In the genomic region with DNA sequence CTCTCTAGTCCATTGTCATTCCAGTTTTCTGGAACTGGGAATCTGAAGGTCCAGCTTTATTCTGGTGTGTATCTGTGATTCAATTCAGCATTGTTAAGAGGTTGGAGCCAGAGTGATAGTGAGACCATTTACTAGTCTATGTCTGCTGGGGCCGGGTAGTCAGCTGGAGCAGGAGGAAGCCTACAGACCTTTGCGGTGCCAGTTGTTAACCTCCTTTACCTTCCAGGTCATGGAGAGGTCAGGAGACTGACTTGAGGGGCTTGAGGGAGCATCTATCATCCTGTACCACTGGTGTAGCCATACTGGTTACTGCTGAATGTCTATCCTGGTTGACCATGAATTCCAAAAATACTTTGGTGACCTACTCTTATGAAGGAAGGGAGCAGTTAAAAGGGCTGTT, we compare ENCODE assay signal across 28 cellular contexts. TPM values are rescaled to one million over a fixed set of nuclear protein-coding genes. Genes with fewer than 3 reads are reported as not detected.
A peak's percentile ranks its signal among the peaks of the same experiment; 100 is the strongest.
DNase-seq lines count a peak whose midpoint lies in the region; ATAC-seq and TF ChIP-seq lines count a peak whose summit lies in the region.
"Had no signal": no experiment of that assay in that cellular context is flagged by ENCODE, and none has a peak within 500 bp of the region (broad histone marks: within the 10 kb centered on the region; RNA-seq: fewer than 3 reads in every experiment).

No MANE protein-coding gene starts in this region.

- peak overlapping the region; percentile 37 for H3K4me3 Mint-ChIP-seq in activated CD4-positive, alpha-beta T cell treated with anti-CD3 and anti-CD28 coated beads, Interleukin-2, amount 10 ng/mL, durations not matched to agents 24 days and 14 days
- peak overlapping the region in 1 of 3 donors; percentile 47 for H3K4me3 Mint-ChIP-seq in T-cell
- H3K4me3 Mint-ChIP-seq in effector memory CD8-positive, alpha-beta T cell: peak overlapping the region in 1 of 2 donors; percentile 28
- H3K4me3 Mint-ChIP-seq: HFFc6, type B pancreatic cell had no signal

- no peaks in the 10 kb centered on the region for H3K36me3 Mint-ChIP-seq in activated CD4-positive, alpha-beta T cell treated with anti-CD3 and anti-CD28 coated beads, Interleukin-2, amount 10 ng/mL, durations not matched to agents 24 days and 14 days (ENCODE audit: low read depth)
- H3K36me3 Mint-ChIP-seq in T-cell: no peaks in the 10 kb centered on the region
- no peaks in the 10 kb centered on the region for H3K36me3 Mint-ChIP-seq in effector memory CD8-positive, alpha-beta T cell (ENCODE audit: insufficient read depth)
- H3K36me3 Mint-ChIP-seq: type B pancreatic cell had no signal

- ATAC-seq in T-cell (replicated peaks in 1 of 4) (peak in 1 of 4 experiments; percentile 50), HG02610 (IDR thresholded peaks at IDR 0.05; ENCODE audit: unreplicated experiment) (no peak)
- ATAC-seq in effector memory CD8-positive, alpha-beta T cell (replicated peaks): peak; percentile 74
- ATAC-seq in stimulated activated naive CD8-positive, alpha-beta T cell treated with anti-CD3 and anti-CD28 coated beads, Interleukin-15, Interleukin-2, amounts not matched to agents 100 U/mL and 50 U/mL, for 24 hours: peak; percentile 23
- ATAC-seq: GM12878, K562, Panc1 had no signal

- H3K36me3 ChIP-seq in BE2C: no peaks in the 10 kb centered on the region
- H3K36me3 ChIP-seq: SJSA1 had no signal

- POLR2A ChIA-PET in T-cell (lab: Charles Lee): no interaction called here

- H3K4me1 ChIP-seq in BE2C: no peaks in the 10 kb centered on the region
- H3K4me1 ChIP-seq: SJSA1 had no signal

- peaks cover 47% of the 10 kb centered on the region for H3K4me1 Mint-ChIP-seq in activated CD4-positive, alpha-beta T cell treated with anti-CD3 and anti-CD28 coated beads, Interleukin-2, amount 10 ng/mL, durations not matched to agents 24 days and 14 days
- H3K4me1 Mint-ChIP-seq in T-cell: peaks cover 17 to 33% (median 33%) of the 10 kb centered on the region in 3 donors
- peaks cover 5 to 11% of the 10 kb centered on the region in 2 donors for H3K4me1 Mint-ChIP-seq in effector memory CD8-positive, alpha-beta T cell (ENCODE audit: low read depth in 2 of 2)

- TF ChIP-seq CTCF in BE2C (IDR thresholded peaks at IDR 0.05; ENCODE audit: low read depth, low read length): no peak

- H3K4me3 ChIP-seq in BE2C (ENCODE audit: low read depth, low read length): no peak overlapping the region
- H3K4me3 ChIP-seq: GM12878, K562, lung, SJSA1 had no signal

- peaks cover 11% of the 10 kb centered on the region for H3K9me3 Mint-ChIP-seq in activated CD4-positive, alpha-beta T cell treated with anti-CD3 and anti-CD28 coated beads, Interleukin-2, amount 10 ng/mL, durations not matched to agents 24 days and 14 days
- H3K9me3 Mint-ChIP-seq in T-cell: no peaks in the 10 kb centered on the region
- H3K9me3 Mint-ChIP-seq in effector memory CD8-positive, alpha-beta T cell: no peaks in the 10 kb centered on the region
- H3K9me3 Mint-ChIP-seq: HFFc6, type B pancreatic cell had no signal

- no peaks in the 10 kb centered on the region for H3K27me3 ChIP-seq in BE2C

- intact Hi-C loops in activated CD4-positive, alpha-beta T cell treated with anti-CD3 and anti-CD28 coated beads, Interleukin-2, amount 10 ng/mL, durations not matched to agents 24 days and 14 days (cut with micrococcal nuclease): no loop called here

- H3K27me3 Mint-ChIP-seq in activated CD4-positive, alpha-beta T cell treated with anti-CD3 and anti-CD28 coated beads, Interleukin-2, amount 10 ng/mL, durations not matched to agents 24 days and 14 days: no peaks in the 10 kb centered on the region
- H3K27me3 Mint-ChIP-seq in T-cell: peaks cover 2 to 3% of the 10 kb centered on the region in 2 donors
- H3K27me3 Mint-ChIP-seq in effector memory CD8-positive, alpha-beta T cell: no peaks in the 10 kb centered on the region
- H3K27me3 Mint-ChIP-seq: type B pancreatic cell had no signal

- no peaks in the 10 kb centered on the region for H3K9me3 ChIP-seq in BE2C
- H3K9me3 ChIP-seq: SJSA1 had no signal

- CTCF ChIA-PET in T-cell (lab: Charles Lee): no interaction called here

- DNase-seq in activated CD4-positive, alpha-beta T cell treated with anti-CD3 and anti-CD28 coated beads, Interleukin-2, amount 10 ng/mL, durations not matched to agents 24 days and 14 days: no peak
- no peak for DNase-seq in activated CD4-positive, alpha-beta T cell treated with anti-CD3 and anti-CD28 coated beads for 4 hours
- DNase-seq in T-cell (no peak), foreskin melanocyte (no peak), BE2C (no peak)
- DNase-seq in effector memory CD8-positive, alpha-beta T cell: peak in 1 of 3 experiments; percentile 1
- no peak for DNase-seq in stimulated activated naive CD8-positive, alpha-beta T cell treated with anti-CD3 and anti-CD28 coated beads, Interleukin-15, Interleukin-2, amounts not matched to agents 100 U/mL and 50 U/mL, for 24 hours
- DNase-seq: activated effector memory CD4-positive, alpha-beta T cell treated with Interleukin-2 at 50 U/mL for 16 hours; AML-193; anterior cingulate cortex; caudate nucleus; COR-L47; DMS79; HFFc6; hypothalamus; NCI-H1436; NCI-H510A treated with DMSO at 0.1 percent for 48 hours; NK-92 treated with Interleukin-12 subunit alpha and Interleukin-12 subunit beta, amount 100 ng/mL, for 24 hours; nucleus accumbens; stimulated activated CD4-positive, alpha-beta T cell treated with anti-CD3 and anti-CD28 coated beads, Interleukin-2, amount 100 ng/mL, for 48 hours; stimulated activated naive CD4-positive, alpha-beta T cell treated with Interleukin-2 at 50 U/mL for 16 hours had no signal

- peak overlapping the region; percentile 78 for H3K27ac Mint-ChIP-seq in activated CD4-positive, alpha-beta T cell treated with anti-CD3 and anti-CD28 coated beads, Interleukin-2, amount 10 ng/mL, durations not matched to agents 24 days and 14 days
- peak overlapping the region; percentile 56 to 60 for H3K27ac Mint-ChIP-seq in T-cell
- H3K27ac Mint-ChIP-seq in effector memory CD8-positive, alpha-beta T cell: no peak overlapping the region
- H3K27ac Mint-ChIP-seq: HFFc6, type B pancreatic cell had no signal

RNA-seq across cellular contexts. Expression of gene CSTF2T, which starts 9.2 kb away (rescaled TPM):
- 36.2 and 36.5 TPM in 2 replicates for total RNA-seq in activated CD4-positive, alpha-beta T cell treated with anti-CD3 and anti-CD28 coated beads, Interleukin-2, amount 10 ng/mL, durations not matched to agents 24 days and 14 days
- total RNA-seq in T-cell: 10 to 100 TPM; 22.3 to 35.0 (median 30.0) TPM
- polyA plus RNA-seq in BE2C (2012; ENCODE audit: insufficient read depth, insufficient read length, low read depth): 32.3 TPM

Comparison
In these comparisons a context has a peak if more than half of its experiments do, and no peak if none do; other contexts are left out.
1. H3K27ac Mint-ChIP-seq: peak in activated CD4-positive, alpha-beta T cell treated with anti-CD3 and anti-CD28 coated beads, Interleukin-2, amount 10 ng/mL, durations not matched to agents 24 days and 14 days (single experiment) and T-cell (2 of 2); none in effector memory CD8-positive, alpha-beta T cell (0 of 2).